ENCODE assay signal across 12 cellular contexts in the genomic region with DNA sequence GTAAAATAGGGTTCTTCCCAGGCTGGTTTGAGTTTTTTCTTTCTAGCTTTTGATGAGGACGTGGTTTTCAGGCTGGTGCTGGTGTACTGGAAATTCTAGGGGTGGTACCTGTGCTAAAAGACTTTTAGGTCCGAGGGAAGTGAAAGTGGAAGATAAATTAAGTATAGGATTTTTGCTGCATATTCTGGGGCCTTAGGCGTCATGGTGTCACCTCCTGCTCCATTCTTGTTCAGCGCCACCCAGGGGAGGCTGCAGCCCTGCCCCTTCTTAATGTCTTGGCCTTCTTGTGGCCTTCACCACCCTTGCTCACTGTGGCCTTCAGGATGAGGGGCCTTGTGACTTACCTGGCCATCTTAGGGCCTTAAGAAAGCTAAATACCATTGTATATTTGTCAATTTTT. TPM values are rescaled to one million over a fixed set of nuclear protein-coding genes. Genes with fewer than 3 reads are reported as not detected.
DNase-seq lines count a peak whose midpoint lies in the region; ATAC-seq and TF ChIP-seq lines count a peak whose summit lies in the region.
"Had no signal": no experiment of that assay in that cellular context is flagged by ENCODE, and none has a peak within 500 bp of the region (broad histone marks: within the 10 kb centered on the region; RNA-seq: fewer than 3 reads in every experiment).

No MANE protein-coding gene starts in this region.

- intact Hi-C loops in IMR-90 (cut with micrococcal nuclease) = no loop called here

- H3K27me3 Mint-ChIP-seq in chondrocyte (ENCODE audit: low read depth) = no peaks in the 10 kb centered on the region
- H3K27me3 Mint-ChIP-seq: CD4-positive, alpha-beta memory T cell had no signal

- WGBS in IMR-90 (ENCODE audit: extremely low coverage in 2 of 2, insufficient read length in 1 of 2), 2 experiments = no CpG with 5 or more reads among the region's 4 CpGs
- no CpG with 5 or more reads among the region's 4 CpGs for WGBS in neuronal stem cell (ENCODE audit: extremely low coverage in 2 of 2, insufficient read length in 2 of 2, insufficient replicate concordance in 1 of 2), 2 donors

- DNase-seq in IMR-90 = no peak
- DNase-seq in chondrocyte (ENCODE audit: low spot score) = no peak
- no peak for DNase-seq in neuronal stem cell (ENCODE audit: low spot score)
- no peak for DNase-seq in putamen (ENCODE audit: low spot score)
- DNase-seq in activated CD4-positive, alpha-beta T cell treated with anti-CD3 and anti-CD28 coated beads, Interleukin-2, amount 50 U/mL, for 48 hours = no peak
- no peak for DNase-seq in Peyer's patch
- DNase-seq: caudate nucleus; CD4-positive, alpha-beta memory T cell; MG63; NCI-H510A treated with DMSO at 0.1 percent for 48 hours had no signal

- dilution Hi-C loops in IMR-90 (cut with HindIII; ENCODE audit: low sequenced_read_pairs, unreplicated experiment) = no loop called here

- H2BK5ac ChIP-seq in IMR-90 (ENCODE audit: low read depth, low read length, poor library complexity, severe bottlenecking) (no peak overlapping the region), neuronal stem cell (ENCODE audit: low read length) (no peak overlapping the region)

- H2AFZ ChIP-seq in IMR-90 (replicated peaks; ENCODE audit: low read length, poor library complexity) (no peak overlapping the region), neuronal stem cell (ENCODE audit: low read length) (no peak overlapping the region)

- H3K4me3 ChIP-seq in IMR-90 (ENCODE audit: insufficient read depth, low read depth, low read length) = no peak overlapping the region
- no peak overlapping the region for H3K4me3 ChIP-seq in neuronal stem cell (ENCODE audit: low read length in 2 of 2)
- no peak overlapping the region for H3K4me3 ChIP-seq in Peyer's patch
- H3K4me3 ChIP-seq: MG63 had no signal

- H2BK12ac ChIP-seq in neuronal stem cell (ENCODE audit: low read length) = no peak overlapping the region

- H2BK20ac ChIP-seq in IMR-90 (ENCODE audit: low read depth, low read length) = no peak overlapping the region

- TF ChIP-seq POLR2A in IMR-90 (IDR thresholded peaks at IDR 0.05; ENCODE audit: low read depth, low read length) = no peak
- no peak for TF ChIP-seq POLR2A in Peyer's patch (IDR thresholded peaks at IDR 0.05)

- H3K27ac ChIP-seq in IMR-90 (ENCODE audit: insufficient read depth, low read length) (0 out of 2 replicates have a peak overlapping the region, but pooled peaks have one; percentile 28), neuronal stem cell (replicated peaks; ENCODE audit: low read length) (peak overlapping the region; percentile 34), Peyer's patch (peak overlapping the region in 1 of 4 donors; percentile 8)

- peak overlapping the region; percentile 14 for H3K27ac Mint-ChIP-seq in chondrocyte (ENCODE audit: unreplicated experiment)

- peaks cover 6% of the 10 kb centered on the region for H3K4me1 ChIP-seq in IMR-90 (ENCODE audit: control insufficient read depth, insufficient read depth, low read length)
- H3K4me1 ChIP-seq in neuronal stem cell (ENCODE audit: control insufficient read depth in 2 of 2, insufficient read depth in 1 of 2, low read depth in 1 of 2, low read length in 2 of 2) = peaks cover 7 to 13% of the 10 kb centered on the region in 2 donors
- peaks cover 0 to 29% (median 0%) of the 10 kb centered on the region in 4 donors for H3K4me1 ChIP-seq in Peyer's patch

- H4K20me1 ChIP-seq in IMR-90 (ENCODE audit: insufficient read depth, low read length) = no peaks in the 10 kb centered on the region

- H3K79me1 ChIP-seq in IMR-90 (ENCODE audit: low read depth in 1 of 2, low read length in 2 of 2) = peaks cover 18 to 34% of the 10 kb centered on the region in 2 experiments
- no peaks in the 10 kb centered on the region for H3K79me1 ChIP-seq in neuronal stem cell (ENCODE audit: low read depth, low read length)

- CTCF ChIA-PET in IMR-90 (lab: Yijun Ruan, JAX) = interaction anchor here (0.5 kb wide), 1 partner anchor 10 kb away, joined by 3 read pairs; no protein-coding TSS in a partner anchor

- BruUV-seq in IMR-90 (replicated peaks; lab: Mats Ljungman, UMichigan) = no TSS peak

- H3K36me3 ChIP-seq in IMR-90 (ENCODE audit: control insufficient read depth, insufficient read depth, low read length) (peaks cover 3% of the 10 kb centered on the region), neuronal stem cell (replicated peaks in 1 of 2; ENCODE audit: control insufficient read depth in 2 of 2, insufficient read depth in 2 of 2, low read length in 2 of 2) (peaks cover 2 to 27% of the 10 kb centered on the region in 2 donors), Peyer's patch (peaks cover 0 to 15% (median 0%) of the 10 kb centered on the region in 3 donors)

- H3K9me3 ChIP-seq in IMR-90 (ENCODE audit: control insufficient read depth, insufficient read depth, low read length) = no peaks in the 10 kb centered on the region
- peaks cover 0 to 5% of the 10 kb centered on the region in 2 donors for H3K9me3 ChIP-seq in neuronal stem cell (replicated peaks in 1 of 2; ENCODE audit: control insufficient read depth in 2 of 2, insufficient read depth in 1 of 2, low read depth in 1 of 2, low read length in 2 of 2)
- no peaks in the 10 kb centered on the region for H3K9me3 ChIP-seq in Peyer's patch
- H3K9me3 ChIP-seq: MG63 had no signal

- no peak overlapping the region for H2AK9ac ChIP-seq in IMR-90 (replicated peaks; ENCODE audit: low read depth, low read length, poor library complexity)

- H3K4me2 ChIP-seq in IMR-90 (ENCODE audit: low read depth, low read length) (no peak overlapping the region), neuronal stem cell (ENCODE audit: insufficient read depth, low read length, poor library complexity, severe bottlenecking) (no peak overlapping the region)

- H3K4me3 Mint-ChIP-seq in chondrocyte (ENCODE audit: unreplicated experiment) = no peak overlapping the region
- H3K4me3 Mint-ChIP-seq: CD4-positive, alpha-beta memory T cell had no signal

- no peak for TF ChIP-seq RAD21 in IMR-90 (IDR thresholded peaks at IDR 0.05; ENCODE audit: low read length)

- 0 out of 2 replicates have a peak overlapping the region, but pooled peaks have one; percentile 12 for H4K91ac ChIP-seq in IMR-90 (ENCODE audit: insufficient read depth, low read depth, low read length)
- H4K91ac ChIP-seq in neuronal stem cell (ENCODE audit: low read depth, low read length, poor library complexity) = no peak overlapping the region

- H3K14ac ChIP-seq in IMR-90 (replicated peaks; ENCODE audit: low read depth, low read length) (no peak overlapping the region), neuronal stem cell (ENCODE audit: low read length) (no peak overlapping the region)

- peaks cover 2% of the 10 kb centered on the region for H3K36me3 Mint-ChIP-seq in chondrocyte (ENCODE audit: low read depth)

- H3K4me1 Mint-ChIP-seq in chondrocyte (ENCODE audit: low read depth) = peaks cover 52% of the 10 kb centered on the region

- H3K4ac ChIP-seq in IMR-90 (ENCODE audit: low read depth, low read length) = peak overlapping the region; percentile 51; the same call in 1 of the 2 replicates
- no peak overlapping the region for H3K4ac ChIP-seq in neuronal stem cell (ENCODE audit: low read length)

- POLR2A ChIA-PET in IMR-90 (lab: Charles Lee; ENCODE audit: unreplicated experiment) = no interaction called here

- H3K56ac ChIP-seq in IMR-90 (ENCODE audit: extremely low read depth, insufficient read depth, low read length) = no peak overlapping the region

- H3K9me1 ChIP-seq in IMR-90 (ENCODE audit: insufficient read depth, low read length) = no peaks in the 10 kb centered on the region; the same call in 1 of the 2 replicates

- H3K9ac ChIP-seq in IMR-90 (ENCODE audit: low read depth, low read length) (no peak overlapping the region), neuronal stem cell (ENCODE audit: low read depth, low read length, poor library complexity) (no peak overlapping the region)

- H2AK5ac ChIP-seq in IMR-90 (ENCODE audit: low read depth, low read length) = peak overlapping the region; percentile 70
- no peak overlapping the region for H2AK5ac ChIP-seq in neuronal stem cell (ENCODE audit: low read depth, low read length)

- in situ Hi-C loops in IMR-90 (cut with MboI; ENCODE audit: low sequenced_read_pairs) = no loop called here

- H3K23ac ChIP-seq in IMR-90 (ENCODE audit: low read depth, low read length) (no peak overlapping the region), neuronal stem cell (ENCODE audit: low read depth, low read length, poor library complexity) (no peak overlapping the region)

- no peaks in the 10 kb centered on the region for H3K9me3 Mint-ChIP-seq in chondrocyte (ENCODE audit: low read depth)

- TF ChIP-seq CTCF in GM12873 (IDR thresholded peaks at IDR 0.05; ENCODE audit: insufficient read depth, low read depth, low read length, missing control alignments) = peak; percentile 41
- TF ChIP-seq CTCF in IMR-90 (conservative IDR thresholded peaks at IDR 0.05; ENCODE audit: low read depth, low read length) = no peak
- no peak for TF ChIP-seq CTCF in chondrocyte (IDR thresholded peaks at IDR 0.05)
- no peak for TF ChIP-seq CTCF in Peyer's patch (IDR thresholded peaks at IDR 0.05)

- H3K18ac ChIP-seq in IMR-90 (ENCODE audit: low read depth, low read length) = no peak overlapping the region
- no peak overlapping the region for H3K18ac ChIP-seq in neuronal stem cell (ENCODE audit: low read length)

- H3K27me3 ChIP-seq in IMR-90 (ENCODE audit: control insufficient read depth, insufficient read depth, low read length) (no peaks in the 10 kb centered on the region), neuronal stem cell (ENCODE audit: control insufficient read depth in 3 of 3, insufficient read depth in 3 of 3, low read depth in 1 of 3, low read length in 3 of 3) (no peaks in the 10 kb centered on the region), Peyer's patch (no peaks in the 10 kb centered on the region)
- H3K27me3 ChIP-seq: MG63 had no signal

- H2BK120ac ChIP-seq in IMR-90 (ENCODE audit: low read depth, low read length) (no peak overlapping the region), neuronal stem cell (ENCODE audit: low read depth, low read length) (no peak overlapping the region)

- no peak for ATAC-seq in IMR-90 (ENCODE audit: low read depth)
- ATAC-seq in activated CD4-positive, CD25-positive, alpha-beta regulatory T cell treated with anti-CD3 and anti-CD28 coated beads, Interleukin-2, amount 50 U/mL, for 24 hours = no peak

- H4K8ac ChIP-seq in IMR-90 (ENCODE audit: low read depth in 2 of 2, low read length in 2 of 2) (no peak overlapping the region), neuronal stem cell (ENCODE audit: low read depth, low read length) (no peak overlapping the region)

- no peak overlapping the region for H2BK15ac ChIP-seq in IMR-90 (ENCODE audit: low read depth, low read length)
- no peak overlapping the region for H2BK15ac ChIP-seq in neuronal stem cell (ENCODE audit: low read length)

- no peak overlapping the region for H4K5ac ChIP-seq in IMR-90 (ENCODE audit: low read depth, low read length)

RNA-seq across cellular contexts. Expression of gene ZNF552, which starts 12.4 kb away (rescaled TPM):
- total RNA-seq in IMR-90 (2012; rRNA removed) (4.7 and 5.0 TPM in 2 replicates), chondrocyte (3.6 to 5.5 TPM (median 3.7 TPM) in 3 replicates), Peyer's patch (10 to 100 TPM in 3 of 4 donors, 1 to 10 TPM in 1; 7.4 to 49.2 (median 37.4) TPM)
- 1.8 and 2.8 TPM in 2 replicates for polyA plus RNA-seq in IMR-90 (2012; rRNA removed)
- 0.87 and 1.1 TPM in 2 replicates for polyA plus RNA-seq in IMR-90 (2012; cell fraction: cytosol; rRNA removed)
- 4.2 and 4.3 TPM in 2 replicates for polyA plus RNA-seq in IMR-90 (2012; cell fraction: nucleus; rRNA removed; ENCODE audit: low replicate concordance)
- polyA plus RNA-seq in neuronal stem cell (2013, experiment 1 of 2) = 2.7 TPM
- 2.4 TPM for polyA plus RNA-seq in neuronal stem cell (2013, experiment 2 of 2)

RNA-seq across cellular contexts. Expression of gene ZNF587B, which starts 27.8 kb away (rescaled TPM):
- total RNA-seq in IMR-90 (2012; rRNA removed) (32.2 and 33.9 TPM in 2 replicates), chondrocyte (6.9 to 14.5 TPM (median 8.0 TPM) in 3 replicates), Peyer's patch (10 to 100 TPM; 19.3 to 32.4 (median 25.0) TPM)
- 2.5 and 3.7 TPM in 2 replicates for polyA plus RNA-seq in IMR-90 (2012; rRNA removed)
- 0.56 and 1.5 TPM in 2 replicates for polyA plus RNA-seq in IMR-90 (2012; cell fraction: cytosol; rRNA removed)
- 3.7 and 20.2 TPM in 2 replicates for polyA plus RNA-seq in IMR-90 (2012; cell fraction: nucleus; rRNA removed; ENCODE audit: low replicate concordance)
- 5.1 TPM for polyA plus RNA-seq in neuronal stem cell (2013, experiment 1 of 2)
- polyA plus RNA-seq in neuronal stem cell (2013, experiment 2 of 2) = 5.3 TPM

RNA-seq across cellular contexts. Expression of gene ZNF586, which starts 32.8 kb away (rescaled TPM):
- total RNA-seq in IMR-90 (2012; rRNA removed) (17.2 and 18.6 TPM in 2 replicates), chondrocyte (9.8 to 14.7 TPM (median 10.7 TPM) in 3 replicates), Peyer's patch (10 to 100 TPM; 14.2 to 39.6 (median 23.8) TPM)
- polyA plus RNA-seq in IMR-90 (2012; rRNA removed) = 5.5 and 5.6 TPM in 2 replicates
- polyA plus RNA-seq in IMR-90 (2012; cell fraction: cytosol; rRNA removed) = 3.0 and 4.7 TPM in 2 replicates
- polyA plus RNA-seq in IMR-90 (2012; cell fraction: nucleus; rRNA removed; ENCODE audit: low replicate concordance) = 3.6 and 7.9 TPM in 2 replicates
- polyA plus RNA-seq in neuronal stem cell (2013, experiment 1 of 2) = 5.9 TPM
- polyA plus RNA-seq in neuronal stem cell (2013, experiment 2 of 2) = 5.9 TPM

RNA-seq across cellular contexts. Expression of gene ZNF587, which starts 47.4 kb away (rescaled TPM):
- total RNA-seq in IMR-90 (2012; rRNA removed) (32.5 and 43.7 TPM in 2 replicates), chondrocyte (27.1 to 39.9 TPM (median 30.8 TPM) in 3 replicates), Peyer's patch (10 to 100 TPM; 35.7 to 74.7 (median 62.8) TPM)
- 11.2 and 14.0 TPM in 2 replicates for polyA plus RNA-seq in IMR-90 (2012; rRNA removed)
- 3.0 and 3.8 TPM in 2 replicates for polyA plus RNA-seq in IMR-90 (2012; cell fraction: cytosol; rRNA removed)
- 20.5 and 55.5 TPM in 2 replicates for polyA plus RNA-seq in IMR-90 (2012; cell fraction: nucleus; rRNA removed; ENCODE audit: low replicate concordance)
- polyA plus RNA-seq in neuronal stem cell (2013, experiment 1 of 2) = 14.0 TPM
- polyA plus RNA-seq in neuronal stem cell (2013, experiment 2 of 2) = 15.1 TPM

RNA-seq across cellular contexts. Expression of gene ZNF776, which starts 55.7 kb away (rescaled TPM):
- total RNA-seq in IMR-90 (2012; rRNA removed) (14.3 and 15.8 TPM in 2 replicates), chondrocyte (13.2 to 18.9 TPM (median 14.7 TPM) in 3 replicates), Peyer's patch (10 to 100 TPM; 11.3 to 25.6 (median 15.8) TPM)
- polyA plus RNA-seq in IMR-90 (2012; rRNA removed) = 3.3 and 4.3 TPM in 2 replicates
- 3.9 and 4.1 TPM in 2 replicates for polyA plus RNA-seq in IMR-90 (2012; cell fraction: cytosol; rRNA removed)
- polyA plus RNA-seq in IMR-90 (2012; cell fraction: nucleus; rRNA removed; ENCODE audit: low replicate concordance) = 7.8 and 12.8 TPM in 2 replicates
- 21.6 TPM for polyA plus RNA-seq in neuronal stem cell (2013, experiment 1 of 2)
- polyA plus RNA-seq in neuronal stem cell (2013, experiment 2 of 2) = 22.0 TPM
